ENCODE assay signal across 1 cellular context in the genomic region with DNA sequence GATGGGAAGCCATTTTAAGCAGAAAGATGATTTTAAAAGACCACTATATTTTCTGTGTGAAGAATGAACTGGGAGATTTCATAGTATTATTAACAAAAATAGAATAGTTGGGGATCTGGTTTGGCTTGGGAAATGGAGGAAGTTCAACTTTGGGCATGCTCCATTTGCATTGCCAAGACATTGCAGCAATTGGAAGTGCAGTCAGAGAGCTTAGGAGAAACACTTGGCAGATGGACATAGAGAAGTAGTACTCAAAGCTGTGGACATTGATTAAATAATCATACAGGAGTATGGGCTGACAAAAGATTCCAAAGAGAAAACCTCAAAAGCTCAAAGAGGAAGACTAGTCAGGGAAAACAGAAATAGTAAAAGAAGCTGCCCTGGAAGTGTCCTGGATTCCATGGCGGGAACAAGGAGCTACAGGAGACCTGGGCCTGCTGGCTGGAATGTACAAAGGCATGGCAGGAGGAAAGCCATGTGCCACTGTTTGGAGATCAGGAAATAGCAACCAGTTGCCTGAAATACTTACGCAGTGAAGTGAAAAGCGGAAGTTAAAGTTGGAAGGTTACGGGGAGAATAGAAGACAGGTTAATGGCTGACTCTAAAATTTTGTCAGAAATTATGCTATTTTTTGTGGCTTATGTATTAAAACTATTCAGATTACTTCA.
TF ChIP-seq lines count a peak whose summit lies in the region.

No MANE protein-coding gene starts in this region.

TF ChIP-seq in GM12878, 131 proteins besides CTCF, POLR2A, EP300 and RAD21:
- no peak for TF ChIP-seq RUNX3 (IDR thresholded peaks at IDR 0.05; ENCODE audit: low read length)
- TF ChIP-seq, protein P1, sequence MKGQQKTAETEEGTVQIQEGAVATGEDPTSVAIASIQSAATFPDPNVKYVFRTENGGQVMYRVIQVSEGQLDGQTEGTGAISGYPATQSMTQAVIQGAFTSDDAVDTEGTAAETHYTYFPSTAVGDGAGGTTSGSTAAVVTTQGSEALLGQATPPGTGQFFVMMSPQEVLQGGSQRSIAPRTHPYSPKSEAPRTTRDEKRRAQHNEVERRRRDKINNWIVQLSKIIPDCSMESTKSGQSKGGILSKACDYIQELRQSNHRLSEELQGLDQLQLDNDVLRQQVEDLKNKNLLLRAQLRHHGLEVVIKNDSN (IDR thresholded peaks at IDR 0.05; ENCODE audit: borderline replicate concordance, extremely low read length, insufficient read depth, low read depth, low read length), result no peak
- TF ChIP-seq CBFB (IDR thresholded peaks at IDR 0.05; ENCODE audit: low read depth), result no peak
- no peak for TF ChIP-seq RELA (IDR thresholded peaks at IDR 0.05; ENCODE audit: borderline replicate concordance, partially characterized antibody)
- TF ChIP-seq NFXL1 (IDR thresholded peaks at IDR 0.05; ENCODE audit: borderline replicate concordance), result no peak
- no peak for TF ChIP-seq SPI1 (IDR thresholded peaks at IDR 0.05; ENCODE audit: borderline replicate concordance, insufficient read depth, low read depth, low read length)
- TF ChIP-seq HDAC2 (IDR thresholded peaks at IDR 0.05), result no peak
- TF ChIP-seq LARP7 (IDR thresholded peaks at IDR 0.05), result no peak
- TF ChIP-seq, protein P2, sequence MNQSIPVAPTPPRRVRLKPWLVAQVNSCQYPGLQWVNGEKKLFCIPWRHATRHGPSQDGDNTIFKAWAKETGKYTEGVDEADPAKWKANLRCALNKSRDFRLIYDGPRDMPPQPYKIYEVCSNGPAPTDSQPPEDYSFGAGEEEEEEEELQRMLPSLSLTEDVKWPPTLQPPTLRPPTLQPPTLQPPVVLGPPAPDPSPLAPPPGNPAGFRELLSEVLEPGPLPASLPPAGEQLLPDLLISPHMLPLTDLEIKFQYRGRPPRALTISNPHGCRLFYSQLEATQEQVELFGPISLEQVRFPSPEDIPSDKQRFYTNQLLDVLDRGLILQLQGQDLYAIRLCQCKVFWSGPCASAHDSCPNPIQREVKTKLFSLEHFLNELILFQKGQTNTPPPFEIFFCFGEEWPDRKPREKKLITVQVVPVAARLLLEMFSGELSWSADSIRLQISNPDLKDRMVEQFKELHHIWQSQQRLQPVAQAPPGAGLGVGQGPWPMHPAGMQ (IDR thresholded peaks at IDR 0.05; ENCODE audit: borderline replicate concordance), result no peak
TF ChIP-seq in GM12878: peak in this region for 0.
